Comparison of ENCODE assay signal across 17 cellular contexts in the genomic region with DNA sequence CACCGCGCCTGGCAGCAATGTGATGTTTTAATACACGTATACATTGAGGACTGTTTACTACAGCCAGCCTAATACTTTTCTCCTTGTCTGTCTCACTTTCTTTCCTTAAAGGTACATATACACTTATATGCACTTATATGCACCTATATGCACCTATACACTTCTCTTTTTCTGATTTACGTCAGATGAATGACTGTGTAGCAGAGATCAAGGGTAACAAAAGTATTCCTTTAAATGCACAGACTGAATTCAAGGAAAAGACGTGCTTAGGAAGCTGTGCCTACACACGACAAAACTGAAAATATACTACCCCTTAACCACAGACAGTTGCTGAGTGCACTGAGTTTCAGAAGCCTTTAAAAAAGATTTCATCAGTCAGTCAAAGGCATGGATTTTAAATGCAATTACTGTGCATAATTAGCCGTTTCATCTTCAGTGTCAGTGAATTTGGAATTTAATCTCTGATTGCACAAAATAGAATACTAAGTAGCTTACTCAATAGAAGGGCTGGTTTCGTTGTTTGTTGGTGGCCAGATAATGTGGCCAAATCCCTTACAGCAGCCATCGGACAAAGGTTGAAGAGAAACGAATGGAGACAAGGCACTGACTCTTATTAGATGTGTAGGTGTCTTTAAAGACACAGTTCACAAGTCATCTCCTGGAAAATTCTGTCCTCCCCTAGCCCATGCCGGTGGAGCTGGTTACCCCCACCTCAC. TPM values are rescaled to one million over a fixed set of nuclear protein-coding genes. Genes with fewer than 3 reads are reported as not detected.
A peak's percentile ranks its signal among the peaks of the same experiment; 100 is the strongest.
DNase-seq lines count a peak whose midpoint lies in the region; ATAC-seq and TF ChIP-seq lines count a peak whose summit lies in the region.
"Had no signal": no experiment of that assay in that cellular context is flagged by ENCODE, and none has a peak within 500 bp of the region (broad histone marks: within the 10 kb centered on the region; RNA-seq: fewer than 3 reads in every experiment).

No MANE protein-coding gene starts in this region.

- H2AFZ ChIP-seq in smooth muscle cell (ENCODE audit: low read depth), result no peak overlapping the region

- H3K36me3 ChIP-seq in smooth muscle cell (ENCODE audit: low read depth) (no peaks in the 10 kb centered on the region), suprapubic skin (no peaks in the 10 kb centered on the region)
- H3K36me3 ChIP-seq: lower lobe of right lung had no signal

- 76% methylated on average over 11 of the region's 11 CpGs for WGBS in smooth muscle cell (ENCODE audit: low lambda C conversion rate)
- WGBS in suprapubic skin, result 79% methylated on average over 11 of the region's 11 CpGs

- no peak for DNase-seq in activated CD4-positive, alpha-beta memory T cell treated with anti-CD3 and anti-CD28 coated beads, Interleukin-2, amount 10 ng/mL, durations not matched to agents 7 days and 5 days
- DNase-seq in activated CD4-positive, alpha-beta memory T cell treated with anti-CD3 and anti-CD28 coated beads for 36 hours, result no peak
- DNase-seq in MV-4-11 (lab: John Stamatoyannopoulos, UW) (peak; percentile 85), smooth muscle cell (lab: John Stamatoyannopoulos, UW; ENCODE audit: unreplicated experiment) (no peak), suprapubic skin (ENCODE audit: low spot score in 2 of 2) (no peak), left colon (no peak)
- DNase-seq in activated naive CD8-positive, alpha-beta T cell treated with anti-CD3 and anti-CD28 coated beads, Interleukin-2, amount 50 U/mL, for 24 hours, result no peak
- DNase-seq: activated CD4-positive, alpha-beta T cell treated with anti-CD3 and anti-CD28 coated beads, Interleukin-2, amount 50 U/mL, for 4 hours; erythroblast; NCI-H1105 treated with DMSO at 0.1 percent for 48 hours; NCI-H226; PC-3; small intestine had no signal

- H3K27ac ChIP-seq in smooth muscle cell (ENCODE audit: low read depth), result peak overlapping the region; percentile 19
- H3K27ac ChIP-seq in suprapubic skin, result no peak overlapping the region
- H3K27ac ChIP-seq: lower lobe of right lung had no signal

- no peaks in the 10 kb centered on the region for H3K27me3 ChIP-seq in smooth muscle cell (ENCODE audit: low read depth)
- H3K27me3 ChIP-seq in suprapubic skin, result no peaks in the 10 kb centered on the region

- H3K27ac Mint-ChIP-seq in activated CD4-positive, alpha-beta memory T cell treated with anti-CD3 and anti-CD28 coated beads, Interleukin-2, amount 10 ng/mL, durations not matched to agents 7 days and 5 days, result peak overlapping the region; percentile 59
- no peak overlapping the region for H3K27ac Mint-ChIP-seq in activated CD4-positive, alpha-beta memory T cell treated with anti-CD3 and anti-CD28 coated beads for 36 hours
- peak overlapping the region; percentile 36 for H3K27ac Mint-ChIP-seq in activated naive CD8-positive, alpha-beta T cell treated with anti-CD3 and anti-CD28 coated beads, Interleukin-2, amount 50 U/mL, for 24 hours
- H3K27ac Mint-ChIP-seq: activated naive CD4-positive, alpha-beta T cell treated with anti-CD3 and anti-CD28 coated beads, Interleukin-2, amount 50 U/mL, for 24 hours had no signal

- H3K9ac ChIP-seq in smooth muscle cell (ENCODE audit: low read depth), result no peak overlapping the region

- no peak overlapping the region for H3K4me2 ChIP-seq in smooth muscle cell

- no peak for TF ChIP-seq CTCF in smooth muscle cell (IDR thresholded peaks at IDR 0.05; ENCODE audit: borderline replicate concordance, insufficient read depth, poor library complexity, severe bottlenecking)
- no peak for TF ChIP-seq CTCF in suprapubic skin (IDR thresholded peaks at IDR 0.05)

- H3K4me1 ChIP-seq in smooth muscle cell (ENCODE audit: low read depth) (peaks cover 12% of the 10 kb centered on the region), suprapubic skin (peaks cover 20% of the 10 kb centered on the region)

- H3K79me2 ChIP-seq in smooth muscle cell (ENCODE audit: low read depth), result no peaks in the 10 kb centered on the region

- ATAC-seq in activated naive CD8-positive, alpha-beta T cell treated with anti-CD3 and anti-CD28 coated beads, Interleukin-2, amount 50 U/mL, for 24 hours, result peak; percentile 61
- ATAC-seq in GM18870 (IDR thresholded peaks at IDR 0.05; ENCODE audit: unreplicated experiment) (no peak), left colon (no peak)
- ATAC-seq: lower lobe of right lung, PC-3 had no signal

- H3K27me3 Mint-ChIP-seq in activated CD4-positive, alpha-beta memory T cell treated with anti-CD3 and anti-CD28 coated beads, Interleukin-2, amount 10 ng/mL, durations not matched to agents 7 days and 5 days, result no peaks in the 10 kb centered on the region
- H3K27me3 Mint-ChIP-seq in activated CD4-positive, alpha-beta memory T cell treated with anti-CD3 and anti-CD28 coated beads for 36 hours, result no peaks in the 10 kb centered on the region
- H3K27me3 Mint-ChIP-seq in activated naive CD8-positive, alpha-beta T cell treated with anti-CD3 and anti-CD28 coated beads, Interleukin-2, amount 50 U/mL, for 24 hours, result peaks cover 4% of the 10 kb centered on the region
- H3K27me3 Mint-ChIP-seq: activated naive CD4-positive, alpha-beta T cell treated with anti-CD3 and anti-CD28 coated beads, Interleukin-2, amount 50 U/mL, for 24 hours had no signal

- peaks cover 7% of the 10 kb centered on the region for H3F3A ChIP-seq in smooth muscle cell (ENCODE audit: low read depth)

- H4K20me1 ChIP-seq in smooth muscle cell (ENCODE audit: low read depth), result no peaks in the 10 kb centered on the region

- CTCF ChIA-PET in activated CD4-positive, alpha-beta memory T cell treated with anti-CD3 and anti-CD28 coated beads, Interleukin-2, amount 10 ng/mL, durations not matched to agents 7 days and 5 days (lab: Charles Lee), result interaction anchor here (2.2 kb wide), 1 partner anchor 577 kb away, joined by 7 read pairs; no protein-coding TSS in a partner anchor
- CTCF ChIA-PET in activated CD4-positive, alpha-beta memory T cell treated with anti-CD3 and anti-CD28 coated beads for 36 hours (lab: Charles Lee), result no interaction called here

- H3K9me3 ChIP-seq in smooth muscle cell (replicated peaks; ENCODE audit: low read depth) (no peaks in the 10 kb centered on the region), suprapubic skin (no peaks in the 10 kb centered on the region)
- H3K9me3 ChIP-seq: lower lobe of right lung had no signal

- no peak overlapping the region for H3K4me3 ChIP-seq in smooth muscle cell
- H3K4me3 ChIP-seq in suprapubic skin, result no peak overlapping the region
- H3K4me3 ChIP-seq: lower lobe of right lung had no signal

- intact Hi-C loops in activated CD4-positive, alpha-beta memory T cell treated with anti-CD3 and anti-CD28 coated beads for 36 hours (cut with micrococcal nuclease), result no loop called here
- intact Hi-C loops in left colon (cut with DNase I, micrococcal nuclease), result no loop called here

- no peak for TF ChIP-seq EP300 in suprapubic skin (IDR thresholded peaks at IDR 0.05)

- H3K36me3 Mint-ChIP-seq in activated CD4-positive, alpha-beta memory T cell treated with anti-CD3 and anti-CD28 coated beads, Interleukin-2, amount 10 ng/mL, durations not matched to agents 7 days and 5 days (ENCODE audit: low read depth), result no peaks in the 10 kb centered on the region
- H3K36me3 Mint-ChIP-seq in activated CD4-positive, alpha-beta memory T cell treated with anti-CD3 and anti-CD28 coated beads for 36 hours, result no peaks in the 10 kb centered on the region
- H3K36me3 Mint-ChIP-seq in activated naive CD8-positive, alpha-beta T cell treated with anti-CD3 and anti-CD28 coated beads, Interleukin-2, amount 50 U/mL, for 24 hours (ENCODE audit: low read depth), result no peaks in the 10 kb centered on the region
- H3K36me3 Mint-ChIP-seq: activated naive CD4-positive, alpha-beta T cell treated with anti-CD3 and anti-CD28 coated beads, Interleukin-2, amount 50 U/mL, for 24 hours had no signal

- H3K9me3 Mint-ChIP-seq in activated CD4-positive, alpha-beta memory T cell treated with anti-CD3 and anti-CD28 coated beads, Interleukin-2, amount 10 ng/mL, durations not matched to agents 7 days and 5 days, result no peaks in the 10 kb centered on the region
- H3K9me3 Mint-ChIP-seq in activated CD4-positive, alpha-beta memory T cell treated with anti-CD3 and anti-CD28 coated beads for 36 hours, result no peaks in the 10 kb centered on the region
- no peaks in the 10 kb centered on the region for H3K9me3 Mint-ChIP-seq in activated naive CD8-positive, alpha-beta T cell treated with anti-CD3 and anti-CD28 coated beads, Interleukin-2, amount 50 U/mL, for 24 hours
- H3K9me3 Mint-ChIP-seq: activated naive CD4-positive, alpha-beta T cell treated with anti-CD3 and anti-CD28 coated beads, Interleukin-2, amount 50 U/mL, for 24 hours; neural crest cell had no signal

- no peak overlapping the region for H3K4me3 Mint-ChIP-seq in activated CD4-positive, alpha-beta memory T cell treated with anti-CD3 and anti-CD28 coated beads, Interleukin-2, amount 10 ng/mL, durations not matched to agents 7 days and 5 days
- H3K4me3 Mint-ChIP-seq in activated CD4-positive, alpha-beta memory T cell treated with anti-CD3 and anti-CD28 coated beads for 36 hours, result no peak overlapping the region
- no peak overlapping the region for H3K4me3 Mint-ChIP-seq in activated naive CD8-positive, alpha-beta T cell treated with anti-CD3 and anti-CD28 coated beads, Interleukin-2, amount 50 U/mL, for 24 hours
- H3K4me3 Mint-ChIP-seq: activated naive CD4-positive, alpha-beta T cell treated with anti-CD3 and anti-CD28 coated beads, Interleukin-2, amount 50 U/mL, for 24 hours; neural crest cell had no signal

- POLR2A ChIA-PET in activated CD4-positive, alpha-beta memory T cell treated with anti-CD3 and anti-CD28 coated beads, Interleukin-2, amount 10 ng/mL, durations not matched to agents 7 days and 5 days (lab: Charles Lee), result interaction anchor here (0.8 kb wide), 1 partner anchor 27 kb away, joined by 4 read pairs; no protein-coding TSS in a partner anchor
- POLR2A ChIA-PET in activated CD4-positive, alpha-beta memory T cell treated with anti-CD3 and anti-CD28 coated beads for 36 hours (lab: Charles Lee), result no interaction called here

- H3K4me1 Mint-ChIP-seq in activated CD4-positive, alpha-beta memory T cell treated with anti-CD3 and anti-CD28 coated beads, Interleukin-2, amount 10 ng/mL, durations not matched to agents 7 days and 5 days, result peaks cover 34% of the 10 kb centered on the region
- peaks cover 19% of the 10 kb centered on the region for H3K4me1 Mint-ChIP-seq in activated CD4-positive, alpha-beta memory T cell treated with anti-CD3 and anti-CD28 coated beads for 36 hours (ENCODE audit: low read depth)
- H3K4me1 Mint-ChIP-seq in activated naive CD8-positive, alpha-beta T cell treated with anti-CD3 and anti-CD28 coated beads, Interleukin-2, amount 50 U/mL, for 24 hours, result peaks cover 32% of the 10 kb centered on the region

- TF ChIP-seq POLR2A in suprapubic skin (IDR thresholded peaks at IDR 0.05), result no peak

RNA-seq across cellular contexts. Expression of gene TARBP1, which starts 38.3 kb away (rescaled TPM):
- total RNA-seq in activated CD4-positive, alpha-beta memory T cell treated with anti-CD3 and anti-CD28 coated beads, Interleukin-2, amount 10 ng/mL, durations not matched to agents 7 days and 5 days, result 10 to 100 TPM; 24.8 to 25.0 TPM
- total RNA-seq in activated CD4-positive, alpha-beta memory T cell treated with anti-CD3 and anti-CD28 coated beads for 36 hours, result 10 to 100 TPM; 28.9 to 30.1 TPM
- total RNA-seq in smooth muscle cell (28.9 and 35.6 TPM in 2 replicates), suprapubic skin (10 to 100 TPM; 21.1 to 78.2 (median 23.5) TPM), left colon (10 to 100 TPM; 19.9 to 30.5 TPM)
- polyA plus RNA-seq in smooth muscle cell, result 6.1 and 7.8 TPM in 2 replicates
